ENCODE assay signal across 16 cellular contexts in genomic region chr3:171684226-171684625, GRCh38.
DNase-seq lines count a peak whose midpoint lies in the region; ATAC-seq and TF ChIP-seq lines count a peak whose summit lies in the region.
"Had no signal": no experiment of that assay in that cellular context is flagged by ENCODE, and none has a peak within 500 bp of the region (broad histone marks: within the 10 kb centered on the region; RNA-seq: fewer than 3 reads in every experiment).

No MANE protein-coding gene starts in this region.

- intact Hi-C loops in Right ventricle myocardium superior (cut with DNase I) (no loop called here), cardiac septum (cut with DNase I) (no loop called here)

- TF ChIP-seq CTCF in progenitor cell of endocrine pancreas (IDR thresholded peaks at IDR 0.05; ENCODE audit: unreplicated experiment), result no peak

- H3K4me1 Mint-ChIP-seq in progenitor cell of endocrine pancreas (ENCODE audit: low read depth), result peaks cover 22% of the 10 kb centered on the region

- H3K9me3 Mint-ChIP-seq in progenitor cell of endocrine pancreas (ENCODE audit: low read depth), result peaks cover 26% of the 10 kb centered on the region
- H3K9me3 Mint-ChIP-seq: CD4-positive, alpha-beta T cell; HFFc6 had no signal

- no peak overlapping the region for H3K4me3 Mint-ChIP-seq in progenitor cell of endocrine pancreas (ENCODE audit: low read depth)
- H3K4me3 Mint-ChIP-seq: CD4-positive, alpha-beta T cell; HFFc6 had no signal

- peak overlapping the region; percentile 46 for H3K27ac Mint-ChIP-seq in progenitor cell of endocrine pancreas
- H3K27ac Mint-ChIP-seq: CD4-positive, alpha-beta T cell; HFFc6 had no signal

- H3K36me3 Mint-ChIP-seq in progenitor cell of endocrine pancreas (ENCODE audit: insufficient read depth), result peaks cover 54% of the 10 kb centered on the region

- no peaks in the 10 kb centered on the region for H3K27me3 Mint-ChIP-seq in progenitor cell of endocrine pancreas
- H3K27me3 Mint-ChIP-seq: CD4-positive, alpha-beta T cell had no signal

- ATAC-seq in Right ventricle myocardium superior (ENCODE audit: poor library complexity) (peak; percentile 25), left lobe of liver (peak; percentile 64)
- ATAC-seq: A549, HCT116 had no signal

- DNase-seq in Right ventricle myocardium superior (no peak), cardiac septum (ENCODE audit: low spot score) (no peak), left lobe of liver (ENCODE audit: low spot score) (no peak), progenitor cell of endocrine pancreas (ENCODE audit: low spot score, unreplicated experiment) (no peak), NCI-H2107 treated with DMSO at 0.1 percent for 48 hours (lab: John Stamatoyannopoulos, UW; ENCODE audit: unreplicated experiment) (no peak), HPDE6-E6E7 (ENCODE audit: extremely low spot score) (no peak), NCI-H524 treated with DMSO at 0.1 percent for 48 hours (lab: John Stamatoyannopoulos, UW) (no peak)
- DNase-seq: AML-193; Caco-2; CD4-positive, alpha-beta T cell; GDM1; GOT3; H7; HFFc6 had no signal
